11 cellular contexts compared by ENCODE assay signal in genomic region chr17:79799538-79800324, GRCh38. TPM values are rescaled to one million over a fixed set of nuclear protein-coding genes. Genes with fewer than 3 reads are reported as not detected.
A peak's percentile ranks its signal among the peaks of the same experiment; 100 is the strongest.
DNase-seq lines count a peak whose midpoint lies in the region; ATAC-seq and TF ChIP-seq lines count a peak whose summit lies in the region.
"Had no signal": no experiment of that assay in that cellular context is flagged by ENCODE, and none has a peak within 500 bp of the region (broad histone marks: within the 10 kb centered on the region; RNA-seq: fewer than 3 reads in every experiment).

No MANE protein-coding gene starts in this region.

- intact Hi-C loops in activated naive CD4-positive, alpha-beta T cell treated with anti-CD3 and anti-CD28 coated beads for 36 hours (cut with micrococcal nuclease), result loop anchor here (1.0 to 5.0 kb wide), 3 partner anchors 11 to 463 kb away; partner anchors contain the start of genes EIF4A3 and RNF213
- intact Hi-C loops in OCI-LY7 (cut with micrococcal nuclease; ENCODE audit: unreplicated experiment) (loop anchor here (5.0 kb wide), 1 partner anchor 463 kb away; the partner anchor contains the start of gene RNF213), breast epithelium (cut with DNase I; ENCODE audit: low total_unique reads) (no loop called here)

- no peaks in the 10 kb centered on the region for H3K9me3 Mint-ChIP-seq in activated naive CD4-positive, alpha-beta T cell treated with anti-CD3 and anti-CD28 coated beads for 36 hours
- H3K9me3 Mint-ChIP-seq in stimulated activated naive B cell treated with anti-CD40 and anti-IgM and Interleukin-4, amounts not matched to agents 10 μg/mL and 1 μg/mL and 100 μg/mL, for 72 hours, result peaks cover 0 to 14% of the 10 kb centered on the region in 2 donors

- H3K27ac ChIP-seq in OCI-LY7 (ENCODE audit: low read depth, low read length, poor library complexity, severe bottlenecking), result no peak overlapping the region
- H3K27ac ChIP-seq in breast epithelium, result no peak overlapping the region
- no peak overlapping the region for H3K27ac ChIP-seq in suprapubic skin
- H3K27ac ChIP-seq: body of pancreas had no signal

- peaks cover 45% of the 10 kb centered on the region for H3K4me1 Mint-ChIP-seq in activated naive CD4-positive, alpha-beta T cell treated with anti-CD3 and anti-CD28 coated beads for 36 hours (ENCODE audit: low read depth)
- peaks cover 35 to 55% of the 10 kb centered on the region in 2 donors for H3K4me1 Mint-ChIP-seq in stimulated activated naive B cell treated with anti-CD40 and anti-IgM and Interleukin-4, amounts not matched to agents 10 μg/mL and 1 μg/mL and 100 μg/mL, for 72 hours

- no TSS peak for BruUV-seq in OCI-LY7 (replicated peaks; lab: Mats Ljungman, UMichigan)

- H3K4me1 ChIP-seq in OCI-LY7 (ENCODE audit: insufficient read depth, low read length, poor library complexity, severe bottlenecking) (peaks cover 51% of the 10 kb centered on the region), breast epithelium (peaks cover 3 to 41% of the 10 kb centered on the region in 2 donors), suprapubic skin (peaks cover 78% of the 10 kb centered on the region)

- H4K20me1 ChIP-seq in OCI-LY7 (ENCODE audit: insufficient read depth, low read length), result 0 out of 2 replicates have a peak, but pooled peaks cover 1% of the 10 kb centered on the region

- no peak for ATAC-seq in stimulated activated naive B cell treated with anti-CD40 and anti-IgM and Interleukin-4, amounts not matched to agents 10 μg/mL and 1 μg/mL and 100 μg/mL, for 72 hours (replicated peaks)
- ATAC-seq: activated CD4-positive, CD25-positive, alpha-beta regulatory T cell treated with anti-CD3 and anti-CD28 coated beads, Interleukin-2, amount 50 U/mL, for 24 hours; body of pancreas; right cardiac atrium had no signal

- H3K27me3 ChIP-seq in breast epithelium (peaks cover 34 to 70% of the 10 kb centered on the region in 2 donors), suprapubic skin (peaks cover 73% of the 10 kb centered on the region)

- peak overlapping the region; percentile 31 for H3K4me3 Mint-ChIP-seq in activated naive CD4-positive, alpha-beta T cell treated with anti-CD3 and anti-CD28 coated beads for 36 hours
- H3K4me3 Mint-ChIP-seq in stimulated activated naive B cell treated with anti-CD40 and anti-IgM and Interleukin-4, amounts not matched to agents 10 μg/mL and 1 μg/mL and 100 μg/mL, for 72 hours, result peak overlapping the region; percentile 66 to 69

- H3K27ac Mint-ChIP-seq in activated naive CD4-positive, alpha-beta T cell treated with anti-CD3 and anti-CD28 coated beads for 36 hours, result peak overlapping the region; percentile 2
- H3K27ac Mint-ChIP-seq in stimulated activated naive B cell treated with anti-CD40 and anti-IgM and Interleukin-4, amounts not matched to agents 10 μg/mL and 1 μg/mL and 100 μg/mL, for 72 hours, result peak overlapping the region; percentile 95

- POLR2A ChIA-PET in OCI-LY7 (lab: Charles Lee), result interaction anchor here (1.6 kb wide), 1 partner anchor 37 kb away, joined by 4 read pairs; no protein-coding TSS in a partner anchor

- H3K36me3 ChIP-seq in OCI-LY7 (ENCODE audit: insufficient read depth, low read length) (peaks cover 7% of the 10 kb centered on the region), breast epithelium (no peaks in the 10 kb centered on the region), suprapubic skin (peaks cover 6% of the 10 kb centered on the region)

- 6% methylated on average over 29 of the region's 31 CpGs for WGBS in suprapubic skin

- H3K9me3 ChIP-seq in OCI-LY7 (ENCODE audit: low read length) (no peaks in the 10 kb centered on the region), breast epithelium (no peaks in the 10 kb centered on the region), suprapubic skin (no peaks in the 10 kb centered on the region)
- H3K9me3 ChIP-seq: body of pancreas had no signal

- TF ChIP-seq CTCF in OCI-LY7 (conservative IDR thresholded peaks at IDR 0.05; ENCODE audit: low read length) (no peak), breast epithelium (IDR thresholded peaks at IDR 0.05) (no peak), suprapubic skin (IDR thresholded peaks at IDR 0.05) (no peak)

- H3K79me2 ChIP-seq in OCI-LY7 (ENCODE audit: insufficient read depth, low read depth, low read length), result peaks cover 9% of the 10 kb centered on the region; the same call in 1 of the 2 replicates

- H2AFZ ChIP-seq in OCI-LY7 (ENCODE audit: low read length), result no peak overlapping the region

- H3K4me2 ChIP-seq in OCI-LY7 (ENCODE audit: low read length), result peak overlapping the region; percentile 68

- no peak for TF ChIP-seq EP300 in suprapubic skin (IDR thresholded peaks at IDR 0.05)

- H3K36me3 Mint-ChIP-seq in activated naive CD4-positive, alpha-beta T cell treated with anti-CD3 and anti-CD28 coated beads for 36 hours (ENCODE audit: low read depth), result no peaks in the 10 kb centered on the region
- H3K36me3 Mint-ChIP-seq in stimulated activated naive B cell treated with anti-CD40 and anti-IgM and Interleukin-4, amounts not matched to agents 10 μg/mL and 1 μg/mL and 100 μg/mL, for 72 hours, result peaks cover 15 to 22% of the 10 kb centered on the region in 2 donors

- peak; percentile 62 for DNase-seq in activated naive CD4-positive, alpha-beta T cell treated with anti-CD3 and anti-CD28 coated beads for 36 hours
- DNase-seq in activated naive CD4-positive, alpha-beta T cell (lab: John Stamatoyannopoulos, UW), result no peak
- DNase-seq in OCI-LY7 (ENCODE audit: low spot score) (no peak), breast epithelium (ENCODE audit: low spot score in 2 of 2) (no peak), suprapubic skin (ENCODE audit: low spot score in 2 of 2) (no peak), NCI-H1048 (lab: John Stamatoyannopoulos, UW) (no peak), SK-N-DZ (ENCODE audit: low spot score) (no peak)
- no peak for DNase-seq in stimulated activated naive B cell treated with anti-CD40 and anti-IgM and Interleukin-4, amounts not matched to agents 10 μg/mL and 1 μg/mL and 100 μg/mL, for 72 hours

- TF ChIP-seq POLR2A in breast epithelium (IDR thresholded peaks at IDR 0.05) (no peak), suprapubic skin (IDR thresholded peaks at IDR 0.05) (no peak)

- CTCF ChIA-PET in activated naive CD4-positive, alpha-beta T cell treated with anti-CD3 and anti-CD28 coated beads for 36 hours (lab: Charles Lee), result interaction anchor here (1.1 to 1.2 kb wide), 2 partner anchors 11 to 40 kb away, joined by 5 to 6 read pairs; partner anchors contain the start of gene CBX4
- CTCF ChIA-PET in OCI-LY7 (lab: Charles Lee; ENCODE audit: unreplicated experiment), result no interaction called here

- H3K27me3 Mint-ChIP-seq in activated naive CD4-positive, alpha-beta T cell treated with anti-CD3 and anti-CD28 coated beads for 36 hours (ENCODE audit: low read depth), result peaks cover 49% of the 10 kb centered on the region
- H3K27me3 Mint-ChIP-seq in stimulated activated naive B cell treated with anti-CD40 and anti-IgM and Interleukin-4, amounts not matched to agents 10 μg/mL and 1 μg/mL and 100 μg/mL, for 72 hours, result peaks cover 35 to 55% of the 10 kb centered on the region in 2 donors

- H3K4me3 ChIP-seq in OCI-LY7 (ENCODE audit: low read depth, low read length, poor library complexity, severe bottlenecking) (peak overlapping the region; percentile 52), breast epithelium (peak overlapping the region in 2 of 3 donors; percentile 18 to 93), suprapubic skin (no peak overlapping the region)
- H3K4me3 ChIP-seq: body of pancreas had no signal

- H3K9me2 ChIP-seq in OCI-LY7 (ENCODE audit: insufficient read depth, low read length), result no peaks in the 10 kb centered on the region

RNA-seq across cellular contexts. Expression of gene CBX8, which starts 2.9 kb away (rescaled TPM):
- total RNA-seq in activated naive CD4-positive, alpha-beta T cell treated with anti-CD3 and anti-CD28 coated beads for 36 hours, result 1 to 10 TPM; 3.8 to 3.9 TPM
- 7.5 and 11.7 TPM in 2 replicates for total RNA-seq in OCI-LY7 (2014; rRNA removed; shearing (Covaris generic))
- total RNA-seq in OCI-LY7 (2022) (13.9 and 16.3 TPM in 2 replicates), breast epithelium (1 to 10 TPM; 1.9 to 9.2 (median 6.7) TPM), suprapubic skin (1 to 10 TPM; 2.3 to 6.4 (median 3.1) TPM)
- polyA plus RNA-seq in SK-N-DZ (2014; cell fraction: cytosol; rRNA removed), result 16.5 and 24.6 TPM in 2 replicates
- 43.5 and 47.0 TPM in 2 replicates for polyA plus RNA-seq in SK-N-DZ (2014; cell fraction: nucleus; rRNA removed)

RNA-seq across cellular contexts. Expression of gene CBX2, which starts 21.8 kb away (rescaled TPM):
- 1 to 10 TPM; 5.2 to 5.8 TPM for total RNA-seq in activated naive CD4-positive, alpha-beta T cell treated with anti-CD3 and anti-CD28 coated beads for 36 hours
- total RNA-seq in OCI-LY7 (2014; rRNA removed; shearing (Covaris generic)), result 29.9 and 31.5 TPM in 2 replicates
- total RNA-seq in OCI-LY7 (2022) (27.9 and 31.2 TPM in 2 replicates), breast epithelium (1 to 10 TPM; 1.2 to 2.2 (median 2.0) TPM), suprapubic skin (1 to 10 TPM; 2.2 to 7.0 (median 5.2) TPM)
- polyA plus RNA-seq in SK-N-DZ (2014; cell fraction: cytosol; rRNA removed), result 108 and 109 TPM in 2 replicates
- polyA plus RNA-seq in SK-N-DZ (2014; cell fraction: nucleus; rRNA removed), result 144 and 174 TPM in 2 replicates

RNA-seq across cellular contexts. Expression of gene CBX4, which starts 39.5 kb away (rescaled TPM):
- 10 to 100 TPM; 22.7 to 26.3 TPM for total RNA-seq in activated naive CD4-positive, alpha-beta T cell treated with anti-CD3 and anti-CD28 coated beads for 36 hours
- total RNA-seq in OCI-LY7 (2014; rRNA removed; shearing (Covaris generic)), result 98.9 and 109 TPM in 2 replicates
- total RNA-seq in OCI-LY7 (2022), result 110 and 121 TPM in 2 replicates
- 10 to 100 TPM; 11.5 to 20.6 (median 13.4) TPM for total RNA-seq in breast epithelium
- 10 to 100 TPM; 33.0 to 47.7 (median 38.0) TPM for total RNA-seq in suprapubic skin
- 9.9 and 14.1 TPM in 2 replicates for polyA plus RNA-seq in SK-N-DZ (2014; cell fraction: cytosol; rRNA removed)
- polyA plus RNA-seq in SK-N-DZ (2014; cell fraction: nucleus; rRNA removed), result 25.6 and 26.8 TPM in 2 replicates
